11 cellular contexts compared by ENCODE assay signal in the genomic region with DNA sequence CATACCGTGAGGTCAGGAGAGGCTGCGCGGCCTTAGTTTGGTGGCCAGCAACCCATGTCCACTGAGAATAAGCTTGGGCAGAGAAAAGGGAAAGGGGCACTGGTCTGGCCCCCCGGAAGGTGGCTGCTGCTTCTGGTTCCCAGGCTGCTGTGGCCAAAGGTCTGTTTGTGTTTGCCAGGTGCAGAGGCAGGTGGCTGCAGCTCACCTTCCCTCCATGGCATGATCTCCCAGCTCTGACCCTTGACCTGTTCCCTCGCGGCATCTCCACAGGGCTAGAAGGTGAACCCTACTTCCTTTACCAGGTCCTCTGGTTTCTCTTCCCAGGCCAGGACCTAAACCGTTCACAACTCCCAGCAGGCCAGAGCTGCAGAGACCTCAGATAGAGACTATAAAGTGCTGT. TPM values are rescaled to one million over a fixed set of nuclear protein-coding genes. Genes with fewer than 3 reads are reported as not detected.
A peak's percentile ranks its signal among the peaks of the same experiment; 100 is the strongest.
DNase-seq lines count a peak whose midpoint lies in the region; ATAC-seq, FAIRE-seq and TF ChIP-seq lines count a peak whose summit lies in the region.
"Had no signal": no experiment of that assay in that cellular context is flagged by ENCODE, and none has a peak within 500 bp of the region (broad histone marks: within the 10 kb centered on the region; RNA-seq: fewer than 3 reads in every experiment).

No MANE protein-coding gene starts in this region.

- H3K4me1 Mint-ChIP-seq in activated T-cell treated with anti-CD3 and anti-CD28 coated beads, Interleukin-2, amount 50 U/mL, for 24 hours (ENCODE audit: low read depth): peaks cover 27% of the 10 kb centered on the region
- peaks cover 53% of the 10 kb centered on the region for H3K4me1 Mint-ChIP-seq in stimulated activated naive CD8-positive, alpha-beta T cell treated with anti-CD3 and anti-CD28 coated beads, Interleukin-15, amount 100 ng/mL, for 72 hours

- H3K4me1 ChIP-seq in Peyer's patch (peaks cover 0 to 65% (median 17%) of the 10 kb centered on the region in 4 donors), kidney (ENCODE audit: control insufficient read depth in 1 of 2, insufficient read depth in 1 of 2, low read depth in 1 of 2, low read length in 2 of 2) (peaks cover 10 to 43% of the 10 kb centered on the region in 2 donors)

- H3K36me3 ChIP-seq in Peyer's patch (peaks cover 0 to 7% (median 0%) of the 10 kb centered on the region in 3 donors), kidney (ENCODE audit: control insufficient read depth in 1 of 2, insufficient read depth in 2 of 2, low read length in 2 of 2) (peaks cover 7 to 10% of the 10 kb centered on the region in 2 donors)

- no peaks in the 10 kb centered on the region for H3K27me3 ChIP-seq in Peyer's patch
- H3K27me3 ChIP-seq: body of pancreas had no signal

- H3K4me3 ChIP-seq in Peyer's patch: no peak overlapping the region
- no peak overlapping the region for H3K4me3 ChIP-seq in kidney (ENCODE audit: low read length in 2 of 2)
- H3K4me3 ChIP-seq: body of pancreas had no signal

- H3K36me3 Mint-ChIP-seq in activated T-cell treated with anti-CD3 and anti-CD28 coated beads, Interleukin-2, amount 50 U/mL, for 24 hours (ENCODE audit: low read depth): peaks cover 16% of the 10 kb centered on the region

- H3K9me3 Mint-ChIP-seq in activated T-cell treated with anti-CD3 and anti-CD28 coated beads, Interleukin-2, amount 50 U/mL, for 24 hours: no peaks in the 10 kb centered on the region
- no peaks in the 10 kb centered on the region for H3K9me3 Mint-ChIP-seq in stimulated activated naive CD8-positive, alpha-beta T cell treated with anti-CD3 and anti-CD28 coated beads, Interleukin-15, amount 100 ng/mL, for 72 hours

- no peak for DNase-seq in activated T-cell treated with anti-CD3 and anti-CD28 coated beads, Interleukin-2, amount 50 U/mL, for 24 hours
- DNase-seq in activated T-cell treated with anti-CD3 and anti-CD28 coated beads for 4 hours (no peak), Peyer's patch (peak in 1 of 3 donors; percentile 75), kidney (no peak), globus pallidus (ENCODE audit: low spot score) (no peak), middle frontal gyrus (ENCODE audit: extremely low spot score, low spot score) (no peak)
- no peak for DNase-seq in stimulated activated naive CD8-positive, alpha-beta T cell treated with anti-CD3 and anti-CD28 coated beads, Interleukin-15, amount 100 ng/mL, for 72 hours
- DNase-seq: EL, HCEC 1CT had no signal

- no peaks in the 10 kb centered on the region for H3K27me3 Mint-ChIP-seq in activated T-cell treated with anti-CD3 and anti-CD28 coated beads, Interleukin-2, amount 50 U/mL, for 24 hours
- no peaks in the 10 kb centered on the region for H3K27me3 Mint-ChIP-seq in stimulated activated naive CD8-positive, alpha-beta T cell treated with anti-CD3 and anti-CD28 coated beads, Interleukin-15, amount 100 ng/mL, for 72 hours

- peak overlapping the region; percentile 4 for H3K4me3 Mint-ChIP-seq in activated T-cell treated with anti-CD3 and anti-CD28 coated beads, Interleukin-2, amount 50 U/mL, for 24 hours
- H3K4me3 Mint-ChIP-seq in stimulated activated naive CD8-positive, alpha-beta T cell treated with anti-CD3 and anti-CD28 coated beads, Interleukin-15, amount 100 ng/mL, for 72 hours: peak overlapping the region; percentile 24 to 32

- no peak for TF ChIP-seq CTCF in Peyer's patch (IDR thresholded peaks at IDR 0.05)
- no peak for TF ChIP-seq CTCF in kidney (IDR thresholded peaks at IDR 0.05; ENCODE audit: borderline replicate concordance, extremely low read depth, insufficient read depth)

- intact Hi-C loops in kidney (cut with DNase I): loop anchor here (10.0 kb wide), 2 partner anchors 117 to 277 kb away; no protein-coding TSS in a partner anchor

- FAIRE-seq in kidney (lab: Jason Lieb, UNC): no peak

- ATAC-seq in stimulated activated naive CD8-positive, alpha-beta T cell treated with anti-CD3 and anti-CD28 coated beads, Interleukin-15, amount 100 ng/mL, for 72 hours: no peak
- ATAC-seq in HG03025 (IDR thresholded peaks at IDR 0.05; ENCODE audit: low FRiP score, unreplicated experiment): no peak
- ATAC-seq: body of pancreas had no signal

- H3K27ac ChIP-seq in Peyer's patch: peak overlapping the region; percentile 84 to 93 (median 92)
- peak overlapping the region; percentile 22 to 97 for H3K27ac ChIP-seq in kidney (ENCODE audit: low read depth in 2 of 2, low read length in 2 of 2)

- no peak for TF ChIP-seq POLR2A in Peyer's patch (IDR thresholded peaks at IDR 0.05)

- H3K9me3 ChIP-seq in Peyer's patch (no peaks in the 10 kb centered on the region), kidney (ENCODE audit: control insufficient read depth in 1 of 2, low read length in 2 of 2) (no peaks in the 10 kb centered on the region)
- H3K9me3 ChIP-seq: body of pancreas had no signal

- H3K9ac ChIP-seq in kidney (ENCODE audit: low read length in 2 of 2): peak overlapping the region in 1 of 2 donors; percentile 19

- H3K27ac Mint-ChIP-seq in activated T-cell treated with anti-CD3 and anti-CD28 coated beads, Interleukin-2, amount 50 U/mL, for 24 hours: peak overlapping the region; percentile 73
- no peak overlapping the region for H3K27ac Mint-ChIP-seq in stimulated activated naive CD8-positive, alpha-beta T cell treated with anti-CD3 and anti-CD28 coated beads, Interleukin-15, amount 100 ng/mL, for 72 hours

RNA-seq across cellular contexts. Expression of a gene that starts 13.8 kb away (rescaled TPM):
- 10 to 100 TPM; 15.7 to 26.8 (median 23.8) TPM for total RNA-seq in Peyer's patch
- total RNA-seq in kidney: 28.1 TPM
- polyA plus RNA-seq in kidney (ENCODE audit: insufficient read depth, low read depth, low replicate concordance): 21.9 TPM

RNA-seq across cellular contexts. Expression of a gene that starts 21.0 kb away (rescaled TPM):
- total RNA-seq in Peyer's patch (10 to 100 TPM in 3 of 4 donors, 1 to 10 TPM in 1; 7.8 to 15.3 (median 12.3) TPM), kidney (9.4 TPM)
- 5.8 TPM for polyA plus RNA-seq in kidney (ENCODE audit: insufficient read depth, low read depth, low replicate concordance)

RNA-seq across cellular contexts. Expression of a gene that starts 34.1 kb away (rescaled TPM):
- total RNA-seq in Peyer's patch (1 to 10 TPM in 1 of 4 donors, under 1 TPM in 2, not detected in 1; 0.67 to 1.6 (median 0.88) TPM), kidney (3.0 TPM)
- 4.6 TPM for polyA plus RNA-seq in kidney (ENCODE audit: insufficient read depth, low read depth, low replicate concordance)

RNA-seq across cellular contexts. Expression of a gene that starts 45.2 kb away (rescaled TPM):
- 1 to 10 TPM in 1 of 4 donors, not detected in 3; 2.4 TPM for total RNA-seq in Peyer's patch
- 4.7 TPM for total RNA-seq in kidney
- 21.1 TPM for polyA plus RNA-seq in kidney (ENCODE audit: insufficient read depth, low read depth, low replicate concordance)
